11 cellular contexts compared by ENCODE assay signal in the genomic region with DNA sequence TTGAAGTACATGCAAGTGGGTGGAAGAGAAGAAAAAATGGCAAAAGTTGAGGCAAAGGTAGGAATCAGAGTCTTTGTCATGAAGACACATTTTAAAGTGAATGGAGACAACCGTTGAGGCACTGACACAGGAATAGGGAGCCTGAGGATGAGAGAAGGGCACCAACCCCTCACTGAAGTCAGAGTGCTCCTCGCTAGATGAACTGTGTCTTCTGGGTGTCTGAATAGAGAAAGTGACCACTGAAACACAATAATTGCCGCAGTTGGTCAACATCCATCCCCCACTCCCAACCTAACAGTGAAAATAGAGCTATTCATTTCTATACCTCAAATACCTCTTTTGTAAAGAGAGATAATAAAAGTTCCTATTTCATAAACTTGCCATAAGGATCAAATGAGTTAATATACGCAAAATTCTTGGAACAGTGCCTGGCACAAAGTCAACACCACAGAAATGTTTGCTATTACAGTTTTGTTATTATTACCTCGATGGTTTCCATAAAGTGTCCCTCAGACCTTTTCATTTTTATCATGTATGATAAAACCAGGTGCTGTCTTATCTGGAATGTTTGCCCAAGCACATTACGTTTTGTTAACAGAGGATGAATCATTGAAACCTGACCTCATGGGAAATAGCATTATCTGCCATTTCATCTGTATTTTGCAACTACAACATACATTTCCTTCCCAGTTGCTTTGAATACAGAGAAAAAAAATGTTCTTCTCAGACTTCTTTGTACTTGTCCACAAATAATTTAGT.
DNase-seq lines count a peak whose midpoint lies in the region; ATAC-seq and TF ChIP-seq lines count a peak whose summit lies in the region.
"Had no signal": no experiment of that assay in that cellular context is flagged by ENCODE, and none has a peak within 500 bp of the region (broad histone marks: within the 10 kb centered on the region; RNA-seq: fewer than 3 reads in every experiment).

No MANE protein-coding gene starts in this region.

- H3K27ac ChIP-seq in fibroblast of lung (ENCODE audit: insufficient read depth, low read length), result no peak overlapping the region
- H3K27ac ChIP-seq in upper lobe of right lung, result no peak overlapping the region
- H3K27ac ChIP-seq: coronary artery had no signal

- H3K4me3 ChIP-seq in fibroblast of lung (replicated peaks in 1 of 4; ENCODE audit: control extremely low read depth in 1 of 4, insufficient read depth in 1 of 4, low read depth in 3 of 4, low read length in 4 of 4) (no peak overlapping the region), upper lobe of right lung (no peak overlapping the region)
- H3K4me3 ChIP-seq: coronary artery had no signal

- H3K27ac Mint-ChIP-seq in Calu3 (ENCODE audit: unreplicated experiment), result peak overlapping the region; percentile 0

- H3K36me3 ChIP-seq in fibroblast of lung (ENCODE audit: control insufficient read depth, insufficient read depth, low read length) (no peaks in the 10 kb centered on the region), upper lobe of right lung (no peaks in the 10 kb centered on the region)

- H3K9ac ChIP-seq in fibroblast of lung (ENCODE audit: insufficient read depth, low read length), result no peak overlapping the region

- H3K27me3 Mint-ChIP-seq in Calu3 (ENCODE audit: unreplicated experiment), result no peaks in the 10 kb centered on the region

- H2AFZ ChIP-seq in fibroblast of lung (ENCODE audit: low read length), result no peak overlapping the region

- H3K9me3 ChIP-seq in fibroblast of lung (ENCODE audit: control insufficient read depth, insufficient read depth, low read depth, low read length) (no peaks in the 10 kb centered on the region), upper lobe of right lung (no peaks in the 10 kb centered on the region)

- H4K20me1 ChIP-seq in fibroblast of lung (ENCODE audit: control insufficient read depth, extremely low read depth, insufficient read depth, low read length), result no peaks in the 10 kb centered on the region

- peak; percentile 69 for DNase-seq in Calu3
- peak; percentile 27 for DNase-seq in KBM-7
- peak; percentile 11 for DNase-seq in NOMO-1 treated with DMSO at 0.1 percent for 48 hours (lab: John Stamatoyannopoulos, UW; ENCODE audit: unreplicated experiment)
- DNase-seq in fibroblast of lung (ENCODE audit: low read depth in 2 of 2), result peak; percentile 18 to 38
- no peak for DNase-seq in pons (ENCODE audit: low spot score)
- no peak for DNase-seq in upper lobe of right lung
- DNase-seq in NK-92 treated with Interleukin-12 subunit alpha and Interleukin-12 subunit beta, amount 100 ng/mL, for 24 hours (lab: John Stamatoyannopoulos, UW), result no peak
- DNase-seq: activated CD4-positive, alpha-beta T cell treated with anti-CD3 and anti-CD28 coated beads, Interleukin-2, amount 50 U/mL, for 1 hour; posterior cingulate gyrus had no signal

- ATAC-seq in GM21381 (IDR thresholded peaks at IDR 0.05; ENCODE audit: unreplicated experiment) (no peak), upper lobe of right lung (no peak)

- TF ChIP-seq CTCF in Calu3 (IDR thresholded peaks at IDR 0.05; ENCODE audit: unreplicated experiment) (no peak), fibroblast of lung (conservative IDR thresholded peaks at IDR 0.05 in 1 of 2, IDR thresholded peaks at IDR 0.05 in 1 of 2; ENCODE audit: low read depth in 1 of 2, low read length in 2 of 2) (no peak), upper lobe of right lung (IDR thresholded peaks at IDR 0.05) (no peak)

- no peak overlapping the region for H3K4me2 ChIP-seq in fibroblast of lung (ENCODE audit: extremely low read depth, insufficient read depth, low read length)

- BruUV-seq in Calu3 (replicated peaks; lab: Mats Ljungman, UMichigan), result no TSS peak

- peaks cover 7% of the 10 kb centered on the region for H3K36me3 Mint-ChIP-seq in Calu3 (ENCODE audit: insufficient read depth, unreplicated experiment)

- H3K4me1 ChIP-seq in fibroblast of lung (ENCODE audit: control insufficient read depth, extremely low read depth, insufficient read depth, low read length), result no peaks in the 10 kb centered on the region
- no peaks in the 10 kb centered on the region for H3K4me1 ChIP-seq in upper lobe of right lung

- in situ Hi-C loops in KBM-7 (cut with MboI; ENCODE audit: low pct_unique_long_range_greater_than_20kb, low sequenced_read_pairs), result no loop called here

- no peaks in the 10 kb centered on the region for H3K27me3 ChIP-seq in fibroblast of lung (ENCODE audit: control insufficient read depth, insufficient read depth, low read length)
- no peaks in the 10 kb centered on the region for H3K27me3 ChIP-seq in upper lobe of right lung

- H3K4me3 Mint-ChIP-seq in Calu3 (ENCODE audit: low read depth, unreplicated experiment), result peak overlapping the region; percentile 6

- intact Hi-C loops in Calu3 (cut with micrococcal nuclease; ENCODE audit: unreplicated experiment) (loop anchor here (1.0 to 10.0 kb wide), 5 partner anchors 61 to 201 kb away; no protein-coding TSS in a partner anchor), upper lobe of right lung (cut with DNase I) (no loop called here)

- H3K79me2 ChIP-seq in fibroblast of lung (ENCODE audit: control insufficient read depth, insufficient read depth, low read length), result no peaks in the 10 kb centered on the region

- peaks cover 60% of the 10 kb centered on the region for H3K4me1 Mint-ChIP-seq in Calu3 (ENCODE audit: low read depth, unreplicated experiment)

- CTCF ChIA-PET in Calu3 (lab: Charles Lee), result interaction anchor here (0.8 to 1.0 kb wide), 5 partner anchors 47 to 108 kb away, joined by 3 to 7 read pairs (median 3); partner anchors contain the start of gene SP4

- H3K9me3 Mint-ChIP-seq in Calu3 (ENCODE audit: low read depth, unreplicated experiment), result peaks cover 2% of the 10 kb centered on the region

Comparison
In these comparisons a context has a peak if more than half of its experiments do, and no peak if none do; other contexts are left out.
1. DNase-seq: peak in Calu3 (single experiment), KBM-7 (single experiment), NOMO-1 treated with DMSO at 0.1 percent for 48 hours (single experiment) and fibroblast of lung (2 of 2); none in pons (single experiment), upper lobe of right lung (single experiment) and NK-92 treated with Interleukin-12 subunit alpha and Interleukin-12 subunit beta, amount 100 ng/mL, for 24 hours (single experiment).